ENCODE assay signal across 11 cellular contexts in genomic region chr17:55086635-55087058, GRCh38.
DNase-seq lines count a peak whose midpoint lies in the region; ATAC-seq and TF ChIP-seq lines count a peak whose summit lies in the region.
"Had no signal": no experiment of that assay in that cellular context is flagged by ENCODE, and none has a peak within 500 bp of the region (broad histone marks: within the 10 kb centered on the region; RNA-seq: fewer than 3 reads in every experiment).

No MANE protein-coding gene starts in this region.

- H4K20me1 ChIP-seq in GM23338 (replicated peaks; ENCODE audit: insufficient read depth), result no peaks in the 10 kb centered on the region

- no peaks in the 10 kb centered on the region for H3K27me3 ChIP-seq in GM23338 (ENCODE audit: insufficient read depth)
- H3K27me3 ChIP-seq in neuronal stem cell (ENCODE audit: control insufficient read depth in 3 of 3, insufficient read depth in 3 of 3, low read depth in 1 of 3, low read length in 3 of 3), result no peaks in the 10 kb centered on the region
- no peaks in the 10 kb centered on the region for H3K27me3 ChIP-seq in Caco-2 (replicated peaks; ENCODE audit: control insufficient read depth, insufficient read depth, low read length)

- H2AFZ ChIP-seq in GM23338 (no peak overlapping the region), neuronal stem cell (ENCODE audit: low read length) (no peak overlapping the region)

- H3K14ac ChIP-seq in neuronal stem cell (ENCODE audit: low read length), result no peak overlapping the region

- no peak overlapping the region for H3K23ac ChIP-seq in neuronal stem cell (ENCODE audit: low read depth, low read length, poor library complexity)

- H4K91ac ChIP-seq in neuronal stem cell (ENCODE audit: low read depth, low read length, poor library complexity), result no peak overlapping the region

- no peak overlapping the region for H2BK15ac ChIP-seq in neuronal stem cell (ENCODE audit: low read length)

- H3K4me2 ChIP-seq in GM23338, result no peak overlapping the region
- H3K4me2 ChIP-seq in neuronal stem cell (ENCODE audit: insufficient read depth, low read length, poor library complexity, severe bottlenecking), result no peak overlapping the region

- intact Hi-C loops in Caco-2 (cut with micrococcal nuclease; ENCODE audit: unreplicated experiment), result no loop called here

- H3K27ac Mint-ChIP-seq in GM23338, result peak overlapping the region; percentile 10; the same call in 1 of the 2 replicates
- no peak overlapping the region for H3K27ac Mint-ChIP-seq in Caco-2 (ENCODE audit: unreplicated experiment)
- H3K27ac Mint-ChIP-seq: activated T-helper 2 cell treated with anti-CD3 and anti-CD28 coated beads, Interferon-gamma antibody, Interleukin-2, Interleukin-4, amounts not matched to agents 10 μg/mL and 5 μg/mL and 100 μg/mL, durations not matched to agents 14 hours and 24 hours and 36 hours had no signal

- no peaks in the 10 kb centered on the region for H3K79me1 ChIP-seq in neuronal stem cell (ENCODE audit: low read depth, low read length)

- ATAC-seq in GM23338 (no peak), SK-N-SH treated with all-trans-retinoic acid at 6 μM for 48 hours (peak; percentile 98)

- no peak overlapping the region for H3K4me3 ChIP-seq in GM23338
- no peak overlapping the region for H3K4me3 ChIP-seq in foreskin fibroblast (ENCODE audit: low read depth in 1 of 2, low read length in 2 of 2)
- H3K4me3 ChIP-seq in neuronal stem cell (ENCODE audit: low read length in 2 of 2), result no peak overlapping the region
- no peak overlapping the region for H3K4me3 ChIP-seq in Caco-2 (ENCODE audit: low read depth, low read length)

- H3K79me2 ChIP-seq in GM23338 (replicated peaks; ENCODE audit: insufficient read depth), result no peaks in the 10 kb centered on the region

- H2AK5ac ChIP-seq in neuronal stem cell (ENCODE audit: low read depth, low read length), result no peak overlapping the region

- CTCF ChIA-PET in Caco-2 (lab: Charles Lee), result no interaction called here

- WGBS in neuronal stem cell (ENCODE audit: extremely low coverage in 2 of 2, insufficient read length in 2 of 2, insufficient replicate concordance in 1 of 2), 2 donors, result no CpG with 5 or more reads among the region's 2 CpGs

- peaks cover 9% of the 10 kb centered on the region; the same call in 2 of the 3 replicates for H3K4me1 Mint-ChIP-seq in GM23338
- peaks cover 7% of the 10 kb centered on the region for H3K4me1 Mint-ChIP-seq in Caco-2 (ENCODE audit: low read depth, unreplicated experiment)

- H3K4ac ChIP-seq in neuronal stem cell (ENCODE audit: low read length), result no peak overlapping the region

- peak; percentile 77 for DNase-seq in A172 (ENCODE audit: low spot score)
- DNase-seq in GM23338 (ENCODE audit: low spot score), result no peak
- peak; percentile 72 to 86 for DNase-seq in foreskin fibroblast
- DNase-seq in GM10266 (ENCODE audit: extremely low spot score), result no peak
- no peak for DNase-seq in NCI-H1092 (lab: John Stamatoyannopoulos, UW)
- no peak for DNase-seq in neuronal stem cell (ENCODE audit: low spot score)
- no peak for DNase-seq in Caco-2
- DNase-seq: stimulated activated CD4-positive, alpha-beta T cell treated with anti-CD3 and anti-CD28 coated beads, Interleukin-4, amount 100 ng/mL, for 1 hour had no signal

- H3K27ac ChIP-seq in GM23338 (ENCODE audit: low read depth) (no peak overlapping the region), neuronal stem cell (replicated peaks; ENCODE audit: low read length) (no peak overlapping the region)
- H3K27ac ChIP-seq: RWPE1 had no signal

- H3K4me3 Mint-ChIP-seq in GM23338 (no peak overlapping the region), Caco-2 (ENCODE audit: unreplicated experiment) (no peak overlapping the region)

- H3K9me2 ChIP-seq in GM23338 (ENCODE audit: insufficient read depth), result no peaks in the 10 kb centered on the region

- no peak overlapping the region for H3K18ac ChIP-seq in neuronal stem cell (ENCODE audit: low read length)

- TF ChIP-seq CTCF in GM23338 (conservative IDR thresholded peaks at IDR 0.05; ENCODE audit: low read depth in 2 of 2) (no peak), foreskin fibroblast (IDR thresholded peaks at IDR 0.05; ENCODE audit: low read depth, low read length) (no peak), GM10266 (IDR thresholded peaks at IDR 0.05; ENCODE audit: control insufficient read depth, insufficient read depth, low read depth, missing control alignments) (no peak), Caco-2 (IDR thresholded peaks at IDR 0.05; ENCODE audit: insufficient read depth in 1 of 2, low read depth in 1 of 2, low read length in 1 of 2, severe bottlenecking in 1 of 2, unreplicated experiment in 1 of 2) (no peak)

- H3K4me1 ChIP-seq in GM23338 (ENCODE audit: insufficient read depth) (peaks cover 9% of the 10 kb centered on the region), neuronal stem cell (ENCODE audit: control insufficient read depth in 2 of 2, insufficient read depth in 1 of 2, low read depth in 1 of 2, low read length in 2 of 2) (peaks cover 0 to 3% of the 10 kb centered on the region in 2 donors), Caco-2 (no peaks in the 10 kb centered on the region)

- H3F3A ChIP-seq in GM23338 (replicated peaks; ENCODE audit: low read depth), result no peaks in the 10 kb centered on the region

- POLR2A ChIA-PET in Caco-2 (lab: Charles Lee), result no interaction called here

- H3K9me3 ChIP-seq in neuronal stem cell (replicated peaks in 1 of 2; ENCODE audit: control insufficient read depth in 2 of 2, insufficient read depth in 1 of 2, low read depth in 1 of 2, low read length in 2 of 2), result peaks cover 2 to 3% of the 10 kb centered on the region in 2 donors
- H3K9me3 ChIP-seq in Caco-2, result no peaks in the 10 kb centered on the region

- H3K36me3 ChIP-seq in GM23338 (ENCODE audit: insufficient read depth), result no peaks in the 10 kb centered on the region
- H3K36me3 ChIP-seq in neuronal stem cell (replicated peaks in 1 of 2; ENCODE audit: control insufficient read depth in 2 of 2, insufficient read depth in 2 of 2, low read length in 2 of 2), result peaks cover 5 to 20% of the 10 kb centered on the region in 2 donors
- no peaks in the 10 kb centered on the region for H3K36me3 ChIP-seq in Caco-2 (ENCODE audit: control insufficient read depth, insufficient read depth, low read length)

- no peak overlapping the region for H2BK120ac ChIP-seq in neuronal stem cell (ENCODE audit: low read depth, low read length)

- no peak overlapping the region for H2BK5ac ChIP-seq in neuronal stem cell (ENCODE audit: low read length)

- H2BK12ac ChIP-seq in neuronal stem cell (ENCODE audit: low read length), result no peak overlapping the region

- no TSS peak for BruUV-seq in Caco-2 (replicated peaks; lab: Mats Ljungman, UMichigan)

- H3K9me3 Mint-ChIP-seq in GM23338, result no peaks in the 10 kb centered on the region
- no peaks in the 10 kb centered on the region for H3K9me3 Mint-ChIP-seq in Caco-2 (ENCODE audit: unreplicated experiment)
- H3K9me3 Mint-ChIP-seq: activated T-helper 2 cell treated with anti-CD3 and anti-CD28 coated beads, Interferon-gamma antibody, Interleukin-2, Interleukin-4, amounts not matched to agents 10 μg/mL and 5 μg/mL and 100 μg/mL, durations not matched to agents 14 hours and 24 hours and 36 hours had no signal

- H3K36me3 Mint-ChIP-seq in GM23338 (ENCODE audit: low read depth) (peaks cover 4% of the 10 kb centered on the region; the same call in 1 of the 3 replicates), Caco-2 (ENCODE audit: insufficient read depth, unreplicated experiment) (no peaks in the 10 kb centered on the region)

- H3K9ac ChIP-seq in neuronal stem cell (ENCODE audit: low read depth, low read length, poor library complexity), result no peak overlapping the region

- H3K27me3 Mint-ChIP-seq in GM23338 (ENCODE audit: insufficient read depth, low read depth, poor library complexity) (no peaks in the 10 kb centered on the region), Caco-2 (ENCODE audit: insufficient read depth, unreplicated experiment) (no peaks in the 10 kb centered on the region)

- no peak overlapping the region for H4K8ac ChIP-seq in neuronal stem cell (ENCODE audit: low read depth, low read length)

TF ChIP-seq in GM23338, 12 proteins besides CTCF, POLR2A, EP300 and RAD21 (continues in another document):
- TF ChIP-seq EZH2phosphoT487 (IDR thresholded peaks at IDR 0.05; ENCODE audit: unreplicated experiment), result no peak

TF ChIP-seq in SK-N-SH treated with all-trans-retinoic acid at 6 μM for 48 hours, 23 proteins besides CTCF, POLR2A, EP300 and RAD21:
- TF ChIP-seq ZFP30 (CRISPR knock-in tag; IDR thresholded peaks at IDR 0.05) (no peak), ESRRG (CRISPR knock-in tag; IDR thresholded peaks at IDR 0.05) (no peak), OSR1 (CRISPR knock-in tag; IDR thresholded peaks at IDR 0.05) (no peak), CSRNP3 (CRISPR knock-in tag; IDR thresholded peaks at IDR 0.05) (no peak), TOX (CRISPR knock-in tag; IDR thresholded peaks at IDR 0.05; ENCODE audit: borderline replicate concordance) (peak; percentile 64; the same call in 1 of the 2 replicates), ISL1 (CRISPR knock-in tag; IDR thresholded peaks at IDR 0.05) (peak; percentile 55; the same call in 1 of the 2 replicates), ZC3H10 (CRISPR knock-in tag; IDR thresholded peaks at IDR 0.05) (0 out of 2 replicates have a peak, but pooled peaks have one; percentile 37), TCF4 (CRISPR knock-in tag; IDR thresholded peaks at IDR 0.05; ENCODE audit: borderline replicate concordance) (no peak), CREB5 (CRISPR knock-in tag; IDR thresholded peaks at IDR 0.05; ENCODE audit: low read depth) (no peak)

Comparison
In these comparisons a context has a peak if more than half of its experiments do, and no peak if none do; other contexts are left out.
1. DNase-seq: peak in A172 (single experiment) and foreskin fibroblast (2 of 2); none in GM23338 (single experiment), GM10266 (single experiment), NCI-H1092 (single experiment), neuronal stem cell (single experiment) and Caco-2 (0 of 2).